8 cellular contexts compared by ENCODE assay signal in the genomic region with DNA sequence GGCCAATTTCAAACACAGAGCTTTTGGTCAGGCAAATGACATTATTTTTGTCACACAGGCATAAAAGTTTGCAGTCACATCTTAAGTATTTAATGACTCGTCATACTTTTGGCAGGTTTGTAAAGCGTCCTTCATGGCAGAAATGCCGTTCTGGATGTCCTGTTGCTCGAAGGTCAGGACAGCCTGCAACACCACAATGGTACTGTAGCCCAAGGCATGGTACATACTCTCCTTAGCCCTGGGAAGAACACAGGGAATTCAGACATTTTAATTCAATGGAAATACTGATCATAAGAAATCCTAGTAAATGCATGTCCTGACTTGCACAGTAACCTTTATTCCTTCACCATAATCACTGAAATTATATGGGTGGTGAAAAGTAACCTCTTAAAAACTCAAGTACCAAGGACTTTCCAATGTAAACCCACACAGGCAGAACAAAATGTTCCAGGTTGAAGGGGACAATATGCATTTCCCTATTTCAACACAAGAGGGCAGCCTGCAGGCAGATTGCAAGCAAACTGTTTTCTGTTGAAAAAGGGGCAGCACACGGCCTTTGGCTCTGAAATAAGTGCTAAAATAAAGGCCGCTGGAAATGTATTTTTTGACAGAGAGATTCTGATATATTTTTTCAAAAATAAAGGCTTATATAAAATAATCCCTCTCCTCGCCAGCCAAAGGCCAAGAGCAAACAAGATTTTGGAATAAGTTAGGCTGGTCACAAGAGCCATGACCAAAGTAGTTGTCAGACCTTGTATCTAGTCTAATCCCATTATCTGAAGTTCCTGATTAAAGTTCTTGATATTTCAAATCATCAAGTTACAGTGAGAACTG.
DNase-seq lines count a peak whose midpoint lies in the region; ATAC-seq, FAIRE-seq and TF ChIP-seq lines count a peak whose summit lies in the region.

No MANE protein-coding gene starts in this region.

- no peak for TF ChIP-seq POLR2A in H54 (IDR thresholded peaks at IDR 0.05; ENCODE audit: low read depth, low read length)
- no peak for TF ChIP-seq POLR2A in NB4 (IDR thresholded peaks at IDR 0.05; ENCODE audit: extremely low read depth, insufficient read length)
- TF ChIP-seq POLR2A in GM12878 (IDR thresholded peaks at IDR 0.05; ENCODE audit: low read depth, low read length), result no peak
- TF ChIP-seq POLR2A in spleen (IDR thresholded peaks at IDR 0.05), result no peak

- BruUV-seq in GM12878 (replicated peaks; lab: Mats Ljungman, UMichigan), result no TSS peak

- H3K9ac ChIP-seq in GM12878 (ENCODE audit: control insufficient read depth, insufficient read depth, low read length), result no peak overlapping the region

- H3K27ac ChIP-seq in GM12878 (ENCODE audit: control insufficient read depth, insufficient read depth), result no peak overlapping the region
- H3K27ac ChIP-seq in spleen, result no peak overlapping the region

- CTCF ChIA-PET in GM12878 (lab: Yijun Ruan, JAX), result interaction anchor here (0.6 to 7.0 kb wide), 36 partner anchors 8 to 709 kb away, joined by 3 to 149 read pairs (median 5); a partner anchor contains a TSS

- H3K79me2 ChIP-seq in GM12878 (ENCODE audit: control insufficient read depth, insufficient read depth, low read length), result no peaks in the 10 kb centered on the region

- POLR2A ChIA-PET in GM12878 (lab: Charles Lee), result interaction anchor here (0.6 to 0.9 kb wide), 4 partner anchors 20 to 397 kb away, joined by 3 to 5 read pairs (median 3); no protein-coding TSS in a partner anchor

- H3K27me3 ChIP-seq in GM12878 (replicated peaks in 1 of 2; ENCODE audit: control insufficient read depth in 2 of 2, insufficient read depth in 2 of 2, low read length in 1 of 2) (no peaks in the 10 kb centered on the region), spleen (replicated peaks in 1 of 7) (no peaks in the 10 kb centered on the region)

- intact Hi-C loops in GM12878 (cut with micrococcal nuclease; ENCODE audit: unreplicated experiment), result loop anchor here (1.0 to 5.0 kb wide), 4 partner anchors 21 to 395 kb away; no protein-coding TSS in a partner anchor
- intact Hi-C loops in spleen (cut with DNase I; ENCODE audit: low total_unique reads), result loop anchor here (5.0 to 10.0 kb wide), 4 partner anchors 93 to 396 kb away; a partner anchor contains a TSS

- no peak for TF ChIP-seq EP300 in GM12878 (IDR thresholded peaks at IDR 0.05; ENCODE audit: borderline replicate concordance in 1 of 2, control insufficient read depth in 1 of 2, low read depth in 2 of 2, low read length in 2 of 2)

- H3K4me1 ChIP-seq in GM12878 (ENCODE audit: control insufficient read depth, insufficient read depth, low read length), result no peaks in the 10 kb centered on the region
- H3K4me1 ChIP-seq in spleen, result peaks cover 0 to 12% (median 6%) of the 10 kb centered on the region in 6 donors

- no peaks in the 10 kb centered on the region for H4K20me1 ChIP-seq in GM12878 (ENCODE audit: control insufficient read depth, insufficient read depth)

- RAD21 ChIA-PET in GM12878 (lab: Charles Lee; ENCODE audit: unreplicated experiment), result interaction anchor here (0.6 to 4.3 kb wide), 13 partner anchors 11 to 411 kb away, joined by 3 to 26 read pairs (median 5); no protein-coding TSS in a partner anchor

- H3K9me3 ChIP-seq in T-helper 17 cell (ENCODE audit: control insufficient read depth, low read length, poor library complexity, severe bottlenecking) (no peaks in the 10 kb centered on the region), GM12878 (replicated peaks; ENCODE audit: control insufficient read depth, insufficient read depth, low read length) (no peaks in the 10 kb centered on the region), spleen (peaks cover 0 to 7% (median 0%) of the 10 kb centered on the region in 8 donors)

- peaks cover 12% of the 10 kb centered on the region for H3K36me3 Mint-ChIP-seq in T-helper 17 cell (ENCODE audit: low read depth)

- in situ Hi-C loops in GM12878 (cut with MboI), result loop anchor here (10.0 kb wide), 1 partner anchor 403 kb away; no protein-coding TSS in a partner anchor

- no peaks in the 10 kb centered on the region for H3K36me3 ChIP-seq in GM12878 (ENCODE audit: control insufficient read depth in 2 of 2, insufficient read depth in 2 of 2, low read length in 1 of 2)
- H3K36me3 ChIP-seq in spleen, result peaks cover 0 to 33% (median 0%) of the 10 kb centered on the region in 6 donors

- no peak overlapping the region for H3K4me3 Mint-ChIP-seq in T-helper 17 cell

- ATAC-seq in T-helper 17 cell (peak; percentile 53), GM12878 (peak; percentile 86), GM19328 (IDR thresholded peaks at IDR 0.05; ENCODE audit: unreplicated experiment) (no peak)

- H3K27ac Mint-ChIP-seq in T-helper 17 cell, result no peak overlapping the region

- H3K27me3 Mint-ChIP-seq in T-helper 17 cell, result no peaks in the 10 kb centered on the region

- H2AFZ ChIP-seq in GM12878 (ENCODE audit: control insufficient read depth, low read depth, low read length), result no peak overlapping the region

- peak; percentile 86 for TF ChIP-seq RAD21 in GM12878 (IDR thresholded peaks at IDR 0.05; ENCODE audit: insufficient read depth, low read depth, low read length)

- TF ChIP-seq CTCF in NB4 (IDR thresholded peaks at IDR 0.05; ENCODE audit: low read depth, low read length) (peak; percentile 96), GM12878 (IDR thresholded peaks at IDR 0.05 in 2 of 3, conservative IDR thresholded peaks at IDR 0.05 in 1 of 3; ENCODE audit: control insufficient read depth in 2 of 3, extremely low read depth in 1 of 3, insufficient read depth in 1 of 3, low read depth in 3 of 3, low read length in 3 of 3) (peak; percentile 81 to 87 (median 85); a peak in 5 of 6 replicates), spleen (IDR thresholded peaks at IDR 0.05 in 8 of 11, conservative IDR thresholded peaks at IDR 0.05 in 3 of 11) (peak; percentile 53 to 90 (median 83))

- FAIRE-seq in H54 (lab: Jason Lieb, UNC), result peak; percentile 96
- peak; percentile 78 for FAIRE-seq in GM12878 (lab: Jason Lieb, UNC)

- SMC1A ChIA-PET in GM12878 (lab: Charles Lee; ENCODE audit: uncharacterized antibody, unreplicated experiment), result interaction anchor here (0.6 to 3.2 kb wide), 27 partner anchors 12 to 403 kb away, joined by 3 to 27 read pairs (median 4); a partner anchor contains a TSS

- H3K4me3 ChIP-seq in NB4 (ENCODE audit: low read depth, low read length) (no peak overlapping the region), GM12878 (no peak overlapping the region), spleen (no peak overlapping the region)

- peak; percentile 52 for DNase-seq in GDM1 (lab: John Stamatoyannopoulos, UW)
- peak; percentile 26 for DNase-seq in H54 (ENCODE audit: insufficient read length, low spot score)
- peak; percentile 81 for DNase-seq in NB4 (ENCODE audit: low read depth)
- peak; percentile 10 to 32 (median 15) for DNase-seq in T-helper 17 cell
- DNase-seq in GM12878 (ENCODE audit: low read depth, low spot score), result peak; percentile 30
- peak; percentile 35 for DNase-seq in iPS DF 19.7 (ENCODE audit: low read depth, low spot score)
- no peak for DNase-seq in spleen

- H3K4me1 Mint-ChIP-seq in T-helper 17 cell, result peaks cover 5% of the 10 kb centered on the region

- H3K4me2 ChIP-seq in GM12878 (ENCODE audit: control insufficient read depth, insufficient read depth), result no peak overlapping the region

- WGBS in GM12878 (ENCODE audit: insufficient coverage, insufficient replicate concordance, low lambda C conversion rate, missing lambda C conversion rate), result 24% methylated on average over 7 of the region's 7 CpGs
- 44 to 69% (median 54%) methylated on average over 7 of the region's 7 CpGs for WGBS in spleen, 5 donors

TF ChIP-seq in GM12878, 131 proteins besides CTCF, POLR2A, EP300 and RAD21 (continues in another document):
- TF ChIP-seq NR2C2 (IDR thresholded peaks at IDR 0.05; ENCODE audit: borderline replicate concordance, control insufficient read depth, insufficient read length, low read depth) (no peak), YY1 (IDR thresholded peaks at IDR 0.05; ENCODE audit: low read depth, low read length) (peak; percentile 51; the same call in 1 of the 2 replicates), FOS (IDR thresholded peaks at IDR 0.05; ENCODE audit: borderline replicate concordance, extremely low read depth, insufficient read length) (no peak)
- TF ChIP-seq, protein P1, sequence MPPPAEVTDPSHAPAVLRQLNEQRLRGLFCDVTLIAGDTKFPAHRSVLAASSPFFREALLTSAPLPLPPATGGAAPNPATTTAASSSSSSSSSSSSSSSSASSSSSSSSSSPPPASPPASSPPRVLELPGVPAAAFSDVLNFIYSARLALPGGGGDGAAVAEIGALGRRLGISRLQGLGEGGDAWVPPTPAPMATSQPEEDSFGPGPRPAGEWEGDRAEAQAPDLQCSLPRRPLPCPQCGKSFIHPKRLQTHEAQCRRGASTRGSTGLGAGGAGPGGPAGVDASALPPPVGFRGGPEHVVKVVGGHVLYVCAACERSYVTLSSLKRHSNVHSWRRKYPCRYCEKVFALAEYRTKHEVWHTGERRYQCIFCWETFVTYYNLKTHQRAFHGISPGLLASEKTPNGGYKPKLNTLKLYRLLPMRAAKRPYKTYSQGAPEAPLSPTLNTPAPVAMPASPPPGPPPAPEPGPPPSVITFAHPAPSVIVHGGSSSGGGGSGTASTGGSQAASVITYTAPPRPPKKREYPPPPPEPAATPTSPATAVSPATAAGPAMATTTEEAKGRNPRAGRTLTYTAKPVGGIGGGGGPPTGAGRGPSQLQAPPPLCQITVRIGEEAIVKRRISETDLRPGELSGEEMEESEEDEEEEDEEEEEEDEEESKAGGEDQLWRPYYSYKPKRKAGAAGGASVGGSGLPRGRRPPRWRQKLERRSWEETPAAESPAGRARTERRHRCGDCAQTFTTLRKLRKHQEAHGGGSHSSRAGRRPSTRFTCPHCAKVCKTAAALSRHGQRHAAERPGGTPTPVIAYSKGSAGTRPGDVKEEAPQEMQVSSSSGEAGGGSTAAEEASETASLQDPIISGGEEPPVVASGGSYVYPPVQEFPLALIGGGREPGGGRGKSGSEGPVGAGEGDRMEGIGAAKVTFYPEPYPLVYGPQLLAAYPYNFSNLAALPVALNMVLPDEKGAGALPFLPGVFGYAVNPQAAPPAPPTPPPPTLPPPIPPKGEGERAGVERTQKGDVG (CRISPR knock-in tag; IDR thresholded peaks at IDR 0.05), result no peak
- TF ChIP-seq, protein P2, sequence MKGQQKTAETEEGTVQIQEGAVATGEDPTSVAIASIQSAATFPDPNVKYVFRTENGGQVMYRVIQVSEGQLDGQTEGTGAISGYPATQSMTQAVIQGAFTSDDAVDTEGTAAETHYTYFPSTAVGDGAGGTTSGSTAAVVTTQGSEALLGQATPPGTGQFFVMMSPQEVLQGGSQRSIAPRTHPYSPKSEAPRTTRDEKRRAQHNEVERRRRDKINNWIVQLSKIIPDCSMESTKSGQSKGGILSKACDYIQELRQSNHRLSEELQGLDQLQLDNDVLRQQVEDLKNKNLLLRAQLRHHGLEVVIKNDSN (IDR thresholded peaks at IDR 0.05; ENCODE audit: borderline replicate concordance, extremely low read length, insufficient read depth, low read depth, low read length), result no peak
